24 cellular contexts compared by ENCODE assay signal in genomic region chr4:53755656-53756055, GRCh38.
"Had no signal": no experiment of that assay in that cellular context is flagged by ENCODE, and none has a peak within 500 bp of the region (broad histone marks: within the 10 kb centered on the region; RNA-seq: fewer than 3 reads in every experiment).

No MANE protein-coding gene starts in this region.

- H3K4me3 ChIP-seq: esophagus squamous epithelium, gastrocnemius medialis, heart right ventricle, left lung, lower lobe of right lung, mucosa of descending colon had no signal

- H3K27me3 Mint-ChIP-seq: dendritic cell treated with granulocyte-macrophage colony-stimulating factor and Interleukin-4, amounts not matched to agents 40 ng/mL and 50 ng/mL, for 4 days; naive B cell had no signal

- H3K4me1 ChIP-seq: esophagus squamous epithelium, gastrocnemius medialis, heart right ventricle, left lung, lower lobe of right lung had no signal

- H3K4me1 Mint-ChIP-seq: endodermal cell; mesothelial cell of epicardium; naive thymus-derived CD8-positive, alpha-beta T cell had no signal

- DNase-seq: cortex of kidney; effector CD8-positive, alpha-beta T cell; effector memory CD8-positive, alpha-beta T cell; endodermal cell; erythroblast; esophagus squamous epithelium; foreskin fibroblast; foreskin melanocyte; gastrocnemius medialis; glutamatergic neuron; head of caudate nucleus; heart right ventricle; hippocampal formation; left cardiac atrium; left lung; left ventricle myocardium superior; lower lobe of right lung; mesenchymal stem cell; mucosa of descending colon; naive B cell; naive thymus-derived CD8-positive, alpha-beta T cell had no signal

- H3K27me3 ChIP-seq: esophagus squamous epithelium, gastrocnemius medialis, left lung had no signal

- H3K27ac Mint-ChIP-seq: dendritic cell treated with granulocyte-macrophage colony-stimulating factor and Interleukin-4, amounts not matched to agents 40 ng/mL and 50 ng/mL, for 4 days; effector memory CD8-positive, alpha-beta T cell; endodermal cell; mesothelial cell of epicardium; naive B cell; naive thymus-derived CD8-positive, alpha-beta T cell had no signal

- H3K27ac ChIP-seq: epithelial cell of prostate, esophagus squamous epithelium, gastrocnemius medialis, heart right ventricle, left lung, lower lobe of right lung had no signal

- H3K36me3 ChIP-seq: esophagus squamous epithelium, gastrocnemius medialis, heart right ventricle, left lung, lower lobe of right lung had no signal

- H3K4me3 Mint-ChIP-seq: dendritic cell treated with granulocyte-macrophage colony-stimulating factor and Interleukin-4, amounts not matched to agents 40 ng/mL and 50 ng/mL, for 4 days; effector memory CD8-positive, alpha-beta T cell; endodermal cell; mesothelial cell of epicardium; naive B cell; naive thymus-derived CD8-positive, alpha-beta T cell had no signal

- H3K9me3 ChIP-seq: gastrocnemius medialis had no signal
